18 cellular contexts compared by ENCODE assay signal in the genomic region with DNA sequence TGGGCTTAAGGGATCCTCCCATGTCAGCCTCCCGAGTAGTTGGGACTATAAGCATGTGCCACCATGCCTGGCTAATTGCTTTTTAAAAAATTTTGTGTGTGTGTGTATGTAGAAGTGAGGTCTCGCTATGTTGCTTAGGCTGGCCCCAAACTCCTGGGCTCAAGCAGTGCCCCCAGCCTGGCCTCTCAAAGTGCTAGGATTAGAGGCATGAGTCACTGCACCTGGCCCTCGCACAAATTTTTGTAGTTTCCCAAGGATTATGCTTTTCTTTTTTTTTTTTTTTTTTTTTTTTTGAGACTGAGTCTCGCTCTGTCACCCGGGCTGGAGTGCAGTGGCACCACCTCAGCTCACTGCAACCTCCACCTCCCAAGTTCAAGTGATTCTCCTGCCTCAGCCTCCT.
"Had no signal": no experiment of that assay in that cellular context is flagged by ENCODE, and none has a peak within 500 bp of the region (broad histone marks: within the 10 kb centered on the region; RNA-seq: fewer than 3 reads in every experiment).

No MANE protein-coding gene starts in this region.

- H3K4me3 ChIP-seq: esophagus squamous epithelium, sigmoid colon, spleen had no signal

- ATAC-seq: activated CD4-positive, CD25-positive, alpha-beta regulatory T cell treated with anti-CD3 and anti-CD28 coated beads, Interleukin-2, amount 50 U/mL, for 24 hours; activated CD8-positive, alpha-beta T cell treated with anti-CD3 and anti-CD28 coated beads, Interleukin-2, amount 10 ng/mL, durations not matched to agents 7 days and 5 days; effector memory CD8-positive, alpha-beta T cell; left lobe of liver had no signal

- DNase-seq: activated CD4-positive, alpha-beta T cell treated with anti-CD3 and anti-CD28 coated beads, Interleukin-2, amount 10 ng/mL, durations not matched to agents 7 days and 5 days; activated CD8-positive, alpha-beta T cell treated with anti-CD3 and anti-CD28 coated beads, Interleukin-2, amount 10 ng/mL, durations not matched to agents 7 days and 5 days; activated effector memory CD4-positive, alpha-beta T cell treated with anti-CD3 and anti-CD28 coated beads, Interleukin-2, amount 50 U/mL, for 16 hours; activated naive CD4-positive, alpha-beta T cell treated with anti-CD3 and anti-CD28 coated beads, Interleukin-2, amount 50 U/mL, for 16 hours; activated T-cell treated with anti-CD3 and anti-CD28 coated beads, Interleukin-2, amount 50 U/mL, for 48 hours; effector memory CD8-positive, alpha-beta T cell; esophagus squamous epithelium; head of caudate nucleus; kidney; midbrain; sigmoid colon; spleen; stimulated activated CD8-positive, alpha-beta memory T cell treated with anti-CD3 and anti-CD28 coated beads, Interleukin-4, amount 100 ng/mL, for 48 hours; stimulated activated naive CD4-positive, alpha-beta T cell; T-helper 1 cell; T-helper 9 cell had no signal
